Comparison of ENCODE assay signal across 8 cellular contexts in genomic region chr1:11653616-11654570, GRCh38. TPM values are rescaled to one million over a fixed set of nuclear protein-coding genes. Genes with fewer than 3 reads are reported as not detected.
DNase-seq lines count a peak whose midpoint lies in the region; ATAC-seq and TF ChIP-seq lines count a peak whose summit lies in the region.

FBXO2 (minus strand) TSS chr1:11654429; CDS start chr1:11654340, 89 bp downstream.

- H4K8ac ChIP-seq in mesendoderm (ENCODE audit: low read depth, low read length), result peak within 1 kb of the TSS; percentile 66

- no peak within 1 kb of the TSS for H2BK120ac ChIP-seq in mesendoderm (ENCODE audit: low read depth, low read length)

- no peaks in the 10 kb centered on the region for H4K20me1 ChIP-seq in OCI-LY3 (ENCODE audit: insufficient read depth, low read length)

- peak within 1 kb of the TSS; percentile 74 for H3K4me3 ChIP-seq in OCI-LY3 (ENCODE audit: low read length)
- peak within 1 kb of the TSS; percentile 63 to 89 (median 79) for H3K4me3 ChIP-seq in dorsolateral prefrontal cortex
- H3K4me3 ChIP-seq in mesendoderm (ENCODE audit: low read length), result peak within 1 kb of the TSS; percentile 60
- peak within 1 kb of the TSS; percentile 51 to 87 (median 72) for H3K4me3 ChIP-seq in upper lobe of left lung

- TF ChIP-seq CTCF in OCI-LY3 (IDR thresholded peaks at IDR 0.05; ENCODE audit: low read depth, low read length), result no peak
- TF ChIP-seq CTCF in dorsolateral prefrontal cortex (IDR thresholded peaks at IDR 0.05 in 54 of 56, conservative IDR thresholded peaks at IDR 0.05 in 2 of 56; ENCODE audit: low read depth in 1 of 56, partially characterized antibody in 56 of 56), result no peak
- TF ChIP-seq CTCF in upper lobe of left lung (IDR thresholded peaks at IDR 0.05), result peak in 1 of 6 experiments; percentile 3

- no peak within 1 kb of the TSS for H2AFZ ChIP-seq in OCI-LY3 (ENCODE audit: low read depth, low read length)

- H3K9me3 ChIP-seq in OCI-LY3 (ENCODE audit: insufficient read depth, low read length), result no peaks in the 10 kb centered on the region
- no peaks in the 10 kb centered on the region for H3K9me3 ChIP-seq in upper lobe of left lung

- no peaks in the 10 kb centered on the region for H3K79me2 ChIP-seq in OCI-LY3 (ENCODE audit: low read length)
- H3K79me2 ChIP-seq in mesendoderm (ENCODE audit: control insufficient read depth, insufficient read depth, low read length), result no peaks in the 10 kb centered on the region

- H3K4me1 ChIP-seq in OCI-LY3 (ENCODE audit: low read length) (peaks cover 10% of the 10 kb centered on the region), mesendoderm (ENCODE audit: control insufficient read depth, low read depth, low read length) (no peaks in the 10 kb centered on the region), upper lobe of left lung (peaks cover 39 to 48% (median 41%) of the 10 kb centered on the region in 4 donors)

- no peak within 1 kb of the TSS for H2AK5ac ChIP-seq in mesendoderm (ENCODE audit: low read length)

- no peak within 1 kb of the TSS for H4K5ac ChIP-seq in mesendoderm (ENCODE audit: low read length)

- no peak within 1 kb of the TSS for H2BK5ac ChIP-seq in mesendoderm (ENCODE audit: low read length)

- H3K4ac ChIP-seq in mesendoderm (ENCODE audit: low read depth, low read length), result peak within 1 kb of the TSS; percentile 22

- H3K4me2 ChIP-seq in OCI-LY3 (ENCODE audit: low read length) (peak within 1 kb of the TSS; percentile 80), mesendoderm (ENCODE audit: low read length) (peak within 1 kb of the TSS; percentile 73)

- no peaks in the 10 kb centered on the region for H3K27me3 ChIP-seq in OCI-LY3 (ENCODE audit: low read depth, low read length)
- H3K27me3 ChIP-seq in dorsolateral prefrontal cortex, result no peaks in the 10 kb centered on the region
- H3K27me3 ChIP-seq in mesendoderm (ENCODE audit: insufficient read depth, low read length, poor library complexity), result no peaks in the 10 kb centered on the region
- peaks cover 0 to 10% (median 2%) of the 10 kb centered on the region in 4 donors for H3K27me3 ChIP-seq in upper lobe of left lung

- peak within 1 kb of the TSS; percentile 84 for H3K56ac ChIP-seq in mesendoderm (ENCODE audit: low read length)

- peak; percentile 7 for DNase-seq in activated effector memory CD4-positive, alpha-beta T cell treated with Interleukin-2 at 50 U/mL for 16 hours
- DNase-seq in activated effector memory CD4-positive, alpha-beta T cell treated with anti-CD3 and anti-CD28 coated beads, Interleukin-2, amount 50 U/mL, for 16 hours, result no peak
- DNase-seq in dorsolateral prefrontal cortex, result peak in 4 of 10 donors; percentile 47 to 64 (median 56)
- DNase-seq in mesendoderm, result peak; percentile 39
- peak; percentile 45 to 90 for DNase-seq in upper lobe of left lung
- DNase-seq in NCI-H128 (lab: John Stamatoyannopoulos, UW; ENCODE audit: unreplicated experiment), result no peak
- no peak for DNase-seq in NCI-H187 (lab: John Stamatoyannopoulos, UW)

- TF ChIP-seq POLR2A in upper lobe of left lung (IDR thresholded peaks at IDR 0.05), result peak in 1 of 4 donors; percentile 37

- no CpG with 5 or more reads among the region's 71 CpGs for WGBS in mesendoderm (ENCODE audit: extremely low coverage, insufficient coverage, low lambda C conversion rate)
- 0 to 55% methylated on average over 4 to 18 of the region's 71 CpGs for WGBS in upper lobe of left lung, 2 donors

- intact Hi-C loops in dorsolateral prefrontal cortex (cut with DNase I), result loop anchor here (5.0 kb wide), 2 partner anchors 68 to 153 kb away; partner anchors contain the start of genes CLCN6 (in 1 of the 2) and MTHFR (in 1 of the 2)

- H3K36me3 ChIP-seq in OCI-LY3 (replicated peaks; ENCODE audit: low read depth, low read length) (peaks cover 7% of the 10 kb centered on the region), mesendoderm (ENCODE audit: control insufficient read depth, insufficient read depth, low read length) (no peaks in the 10 kb centered on the region), upper lobe of left lung (no peaks in the 10 kb centered on the region)

- no peaks in the 10 kb centered on the region for H3K79me1 ChIP-seq in mesendoderm (ENCODE audit: low read length)

- H2BK15ac ChIP-seq in mesendoderm (replicated peaks; ENCODE audit: low read depth), result no peak within 1 kb of the TSS

- H3K27ac ChIP-seq in OCI-LY3 (ENCODE audit: low read length) (no peak within 1 kb of the TSS), dorsolateral prefrontal cortex (peak within 1 kb of the TSS in 58 of 59 donors; percentile 23 to 94 (median 84)), mesendoderm (ENCODE audit: low read depth, low read length) (no peak within 1 kb of the TSS), upper lobe of left lung (peak within 1 kb of the TSS in 3 of 4 donors; percentile 69 to 74 (median 73))

- H3K9ac ChIP-seq in OCI-LY3 (ENCODE audit: low read length) (peak within 1 kb of the TSS; percentile 63), mesendoderm (ENCODE audit: low read length) (peak within 1 kb of the TSS; percentile 74)

- peak within 1 kb of the TSS; percentile 91 for H3K18ac ChIP-seq in mesendoderm (ENCODE audit: low read length)

- no peak within 1 kb of the TSS for H3K23ac ChIP-seq in mesendoderm (ENCODE audit: low read length)

- peak in 1 of 2 donors; percentile 70 for ATAC-seq in upper lobe of left lung (ENCODE audit: low FRiP score in 2 of 2)

- TF ChIP-seq EP300 in upper lobe of left lung (IDR thresholded peaks at IDR 0.05), result no peak

RNA-seq across cellular contexts. Expression of gene FBXO2, which starts in this region (rescaled TPM):
- 100 to 1,000 TPM in 116 of 120 experiments, 10 to 100 TPM in 4; 88.8 to 412 (median 152) TPM for total RNA-seq in dorsolateral prefrontal cortex
- polyA plus RNA-seq in mesendoderm (2013, experiment 1 of 2), result 9.6 TPM
- 10.5 TPM for polyA plus RNA-seq in mesendoderm (2013, experiment 2 of 2)
- total RNA-seq in upper lobe of left lung, result 10 to 100 TPM in 5 of 6 donors, 1 to 10 TPM in 1; 8.2 to 18.0 (median 13.8) TPM

Comparison
In these comparisons a context has a peak if more than half of its experiments do, and no peak if none do; other contexts are left out.
1. RNA of gene FBXO2 (total RNA-seq): 88.8 to 412 TPM in dorsolateral prefrontal cortex; 8.2 to 18.0 TPM in upper lobe of left lung; every median in the first group is over 4 times any median in the second.
2. DNase-seq: peak in activated effector memory CD4-positive, alpha-beta T cell treated with Interleukin-2 at 50 U/mL for 16 hours (single experiment), mesendoderm (single experiment) and upper lobe of left lung (2 of 2); none in activated effector memory CD4-positive, alpha-beta T cell treated with anti-CD3 and anti-CD28 coated beads, Interleukin-2, amount 50 U/mL, for 16 hours (single experiment), NCI-H128 (single experiment) and NCI-H187 (0 of 2).
3. H3K27ac ChIP-seq: peak in dorsolateral prefrontal cortex (58 of 59) and upper lobe of left lung (3 of 4); none in OCI-LY3 (single experiment) and mesendoderm (single experiment).
4. Peak in every context shown above with its lines, with median percentiles within 50 percentile points of each other: H3K4me3 ChIP-seq.